ENCODE assay signal across 9 cellular contexts in genomic region chr10:27746364-27747095, GRCh38. TPM values are rescaled to one million over a fixed set of nuclear protein-coding genes. Genes with fewer than 3 reads are reported as not detected.
A peak's percentile ranks its signal among the peaks of the same experiment; 100 is the strongest.
DNase-seq lines count a peak whose midpoint lies in the region; ATAC-seq and TF ChIP-seq lines count a peak whose summit lies in the region.
"Had no signal": no experiment of that assay in that cellular context is flagged by ENCODE, and none has a peak within 500 bp of the region (broad histone marks: within the 10 kb centered on the region; RNA-seq: fewer than 3 reads in every experiment).

No MANE protein-coding gene starts in this region.

- no peaks in the 10 kb centered on the region for H3K9me3 ChIP-seq in NT2/D1 (ENCODE audit: insufficient read depth, low read length)
- H3K9me3 ChIP-seq in effector memory CD4-positive, alpha-beta T cell (ENCODE audit: control insufficient read depth, low read length), result no peaks in the 10 kb centered on the region
- H3K9me3 ChIP-seq in osteoblast (ENCODE audit: low read depth, low read length), result no peaks in the 10 kb centered on the region

- H3K79me2 ChIP-seq in osteoblast (ENCODE audit: insufficient read depth, low read length), result no peaks in the 10 kb centered on the region

- H3K27me3 ChIP-seq in NT2/D1 (ENCODE audit: insufficient read depth, insufficient read length), result peaks cover 74% of the 10 kb centered on the region
- H3K27me3 ChIP-seq in effector memory CD4-positive, alpha-beta T cell (replicated peaks; ENCODE audit: control insufficient read depth, insufficient read depth, low read length, poor library complexity, severe bottlenecking), result peaks cover 52% of the 10 kb centered on the region
- peaks cover 72% of the 10 kb centered on the region for H3K27me3 ChIP-seq in osteoblast (ENCODE audit: insufficient read depth, low read length)

- no peaks in the 10 kb centered on the region for H4K20me1 ChIP-seq in osteoblast (ENCODE audit: insufficient read depth, low read length)

- H3K4me1 ChIP-seq in NT2/D1 (ENCODE audit: insufficient read depth, insufficient read length), result peaks cover 12% of the 10 kb centered on the region
- peaks cover 52% of the 10 kb centered on the region for H3K4me1 ChIP-seq in effector memory CD4-positive, alpha-beta T cell (ENCODE audit: control insufficient read depth, insufficient read depth, low read length, poor library complexity, severe bottlenecking)
- peaks cover 21% of the 10 kb centered on the region for H3K4me1 ChIP-seq in osteoblast (ENCODE audit: insufficient read depth, low read length)

- H3K9ac ChIP-seq in NT2/D1 (ENCODE audit: insufficient read length, low read depth), result peak overlapping the region; percentile 73

- TF ChIP-seq CTCF in AG09309 (IDR thresholded peaks at IDR 0.05; ENCODE audit: control insufficient read depth, insufficient read depth, low read depth, low read length, missing control alignments), result no peak
- no peak for TF ChIP-seq CTCF in osteoblast (IDR thresholded peaks at IDR 0.05; ENCODE audit: extremely low read depth, low read depth, low read length)

- H3K4me3 ChIP-seq in AG09309 (ENCODE audit: control insufficient read depth, low read depth, low read length), result peak overlapping the region; percentile 66
- peak overlapping the region; percentile 71 for H3K4me3 ChIP-seq in NT2/D1 (ENCODE audit: insufficient read length, low read depth)
- H3K4me3 ChIP-seq in effector memory CD4-positive, alpha-beta T cell (ENCODE audit: insufficient read depth, low read depth, low read length, poor library complexity, severe bottlenecking), result peak overlapping the region; percentile 80
- H3K4me3 ChIP-seq in osteoblast (ENCODE audit: insufficient read depth, low read length), result peak overlapping the region; percentile 77

- H2AFZ ChIP-seq in osteoblast (ENCODE audit: low read length), result peak overlapping the region; percentile 71

- no peaks in the 10 kb centered on the region for H3K36me3 ChIP-seq in NT2/D1 (ENCODE audit: insufficient read depth, insufficient read length, low read length)
- H3K36me3 ChIP-seq in effector memory CD4-positive, alpha-beta T cell (ENCODE audit: control insufficient read depth, insufficient read depth, low read length), result no peaks in the 10 kb centered on the region
- no peaks in the 10 kb centered on the region for H3K36me3 ChIP-seq in osteoblast (ENCODE audit: insufficient read depth, low read length)

- H3K27ac ChIP-seq in effector memory CD4-positive, alpha-beta T cell (ENCODE audit: insufficient read depth, low read length, poor library complexity, severe bottlenecking), result no peak overlapping the region
- H3K27ac ChIP-seq in osteoblast (ENCODE audit: low read depth, low read length), result no peak overlapping the region

- DNase-seq in AG09309 (ENCODE audit: low read depth) (no peak), NT2/D1 (ENCODE audit: low read depth, low spot score) (no peak), osteoblast (ENCODE audit: insufficient read length, low spot score, missing footprints) (peak; percentile 65), NCI-H1417 (lab: John Stamatoyannopoulos, UW) (no peak), ureter (ENCODE audit: low spot score) (no peak)
- no peak for DNase-seq in effector memory CD4-positive, alpha-beta T cell
- DNase-seq: GDM1 had no signal

- peak overlapping the region; percentile 87 for H3K4me2 ChIP-seq in osteoblast (ENCODE audit: insufficient read depth, low read length)

- ATAC-seq in HG02973 (IDR thresholded peaks at IDR 0.05; ENCODE audit: unreplicated experiment) (no peak), GM21528 (IDR thresholded peaks at IDR 0.05; ENCODE audit: low FRiP score, unreplicated experiment) (no peak)

RNA-seq across cellular contexts. Expression of gene MKX, which starts 0.9 kb away (rescaled TPM):
- total RNA-seq in osteoblast, result 6.5 and 15.3 TPM in 2 replicates
- total RNA-seq in ureter, result 0.94 TPM
